ENCODE assay signal across 20 cellular contexts in genomic region chr1:16047791-16048475, GRCh38. TPM values are rescaled to one million over a fixed set of nuclear protein-coding genes. Genes with fewer than 3 reads are reported as not detected.
A peak's percentile ranks its signal among the peaks of the same experiment; 100 is the strongest.
DNase-seq lines count a peak whose midpoint lies in the region; ATAC-seq and TF ChIP-seq lines count a peak whose summit lies in the region.
"Had no signal": no experiment of that assay in that cellular context is flagged by ENCODE, and none has a peak within 500 bp of the region (broad histone marks: within the 10 kb centered on the region; RNA-seq: fewer than 3 reads in every experiment).

No MANE protein-coding gene starts in this region.

- H3K4me1 ChIP-seq in A673 (ENCODE audit: insufficient read depth, low read length, poor library complexity, severe bottlenecking) (no peaks in the 10 kb centered on the region), HCT116 (ENCODE audit: control insufficient read depth in 1 of 2, insufficient read depth in 2 of 2, low read length in 2 of 2) (peaks cover 2 to 9% of the 10 kb centered on the region in 2 experiments; a peak in 2 of 4 replicates), iPS DF 6.9 (ENCODE audit: control insufficient read depth, insufficient read depth, low read length) (peaks cover 9% of the 10 kb centered on the region; the same call in 1 of the 2 replicates), vagina (peaks cover 13% of the 10 kb centered on the region)
- H3K4me1 ChIP-seq: A549, adrenal gland had no signal

- H2AFZ ChIP-seq in HCT116 (ENCODE audit: low read depth, low read length, poor library complexity, severe bottlenecking): no peak overlapping the region

- no peak for TF ChIP-seq RAD21 in HCT116 (IDR thresholded peaks at IDR 0.05; ENCODE audit: low read depth)

- TF ChIP-seq POLR2A in HCT116 (IDR thresholded peaks at IDR 0.05; ENCODE audit: borderline replicate concordance, extremely low read depth, insufficient read depth, insufficient read length) (no peak), vagina (IDR thresholded peaks at IDR 0.05) (no peak)

- no peaks in the 10 kb centered on the region for H3K9me3 ChIP-seq in A673 (ENCODE audit: low read depth, low read length, poor library complexity, severe bottlenecking)
- no peaks in the 10 kb centered on the region for H3K9me3 ChIP-seq in HCT116 (ENCODE audit: control insufficient read depth in 1 of 2, insufficient read depth in 1 of 2, low read depth in 1 of 2, low read length in 2 of 2)
- H3K9me3 ChIP-seq in iPS DF 6.9 (ENCODE audit: control insufficient read depth, insufficient read depth, low read length): no peaks in the 10 kb centered on the region
- no peaks in the 10 kb centered on the region for H3K9me3 ChIP-seq in vagina
- H3K9me3 ChIP-seq: A549, adrenal gland, gastroesophageal sphincter, psoas muscle, stomach had no signal

- POLR2A ChIA-PET in A673 (lab: Charles Lee; ENCODE audit: low non-redundant PET) (interaction anchor here (0.6 kb wide), 1 partner anchor 137 kb away, joined by 3 read pairs; no protein-coding TSS in a partner anchor), HCT116 (lab: Charles Lee) (no interaction called here)

- RAD21 ChIA-PET in HCT116 (lab: Charles Lee; ENCODE audit: low non-redundant PET in 1 of 2, low total read pairs in 2 of 2, uncharacterized antibody in 2 of 2, unreplicated experiment in 2 of 2): no interaction called here

- no peaks in the 10 kb centered on the region for H3K36me3 Mint-ChIP-seq in nephron (ENCODE audit: low read depth)

- H3K27me3 ChIP-seq in A673 (replicated peaks; ENCODE audit: insufficient read depth, low read depth, low read length, poor library complexity) (no peaks in the 10 kb centered on the region), HCT116 (ENCODE audit: insufficient read depth, low read length) (no peaks in the 10 kb centered on the region), iPS DF 6.9 (ENCODE audit: control insufficient read depth, insufficient read depth, low read length) (no peaks in the 10 kb centered on the region), dorsolateral prefrontal cortex (peaks cover 0 to 7% (median 0%) of the 10 kb centered on the region in 45 donors), vagina (no peaks in the 10 kb centered on the region)
- H3K27me3 ChIP-seq: adrenal gland, cardiac muscle cell, gastroesophageal sphincter had no signal

- no TSS peak for BruUV-seq in A673 (replicated peaks; lab: Mats Ljungman, UMichigan)
- BruUV-seq in HCT116 (replicated peaks; lab: Mats Ljungman, UMichigan): no TSS peak

- no peaks in the 10 kb centered on the region for H3K9me2 ChIP-seq in HCT116 (ENCODE audit: insufficient read depth)

- DNase-seq in A673 (ENCODE audit: low spot score) (no peak), HCT116 (ENCODE audit: low read depth, low spot score) (no peak), iPS DF 6.9 (ENCODE audit: low read depth, low spot score) (no peak), dorsolateral prefrontal cortex (no peak), vagina (ENCODE audit: extremely low spot score in 2 of 2) (no peak)

- no peaks in the 10 kb centered on the region for H3K79me2 ChIP-seq in HCT116 (ENCODE audit: insufficient read depth, low read length)

- H3K4me3 ChIP-seq in A673 (ENCODE audit: low read depth, low read length, poor library complexity, severe bottlenecking): peak overlapping the region; percentile 45
- H3K4me3 ChIP-seq in HCT116 (replicated peaks in 1 of 2; ENCODE audit: low read depth in 1 of 2, low read length in 2 of 2): no peak overlapping the region
- peak overlapping the region; percentile 34; the same call in 1 of the 2 replicates for H3K4me3 ChIP-seq in iPS DF 6.9 (ENCODE audit: low read length)
- peak overlapping the region in 13 of 59 donors; percentile 41 to 63 (median 57) for H3K4me3 ChIP-seq in dorsolateral prefrontal cortex
- peak overlapping the region in 1 of 2 donors; percentile 42 for H3K4me3 ChIP-seq in vagina

- no peak for TF ChIP-seq CTCF in A673 (conservative IDR thresholded peaks at IDR 0.05; ENCODE audit: low read depth, low read length)
- no peak for TF ChIP-seq CTCF in HCT116 (IDR thresholded peaks at IDR 0.05 in 2 of 3, conservative IDR thresholded peaks at IDR 0.05 in 1 of 3; ENCODE audit: borderline replicate concordance in 1 of 3, insufficient read depth in 1 of 3, low read depth in 2 of 3, low read length in 2 of 3)
- TF ChIP-seq CTCF in nephron (IDR thresholded peaks at IDR 0.05; ENCODE audit: unreplicated experiment in 3 of 3): no peak
- TF ChIP-seq CTCF in dorsolateral prefrontal cortex (IDR thresholded peaks at IDR 0.05 in 54 of 56, conservative IDR thresholded peaks at IDR 0.05 in 2 of 56; ENCODE audit: low read depth in 1 of 56, partially characterized antibody in 56 of 56): no peak
- TF ChIP-seq CTCF in vagina (IDR thresholded peaks at IDR 0.05): no peak

- no peak overlapping the region for H3K9ac ChIP-seq in HCT116 (ENCODE audit: low read length)

- WGBS in iPS DF 6.9 (ENCODE audit: insufficient coverage, insufficient read length): no CpG with 5 or more reads among the region's 19 CpGs

- CTCF ChIA-PET in A673 (lab: Charles Lee) (no interaction called here), HCT116 (lab: Charles Lee) (no interaction called here)

- H3K27ac Mint-ChIP-seq in nephron: peak overlapping the region in 2 of 3 experiments; percentile 25 to 44

- peaks cover 21% of the 10 kb centered on the region for H3K27me3 Mint-ChIP-seq in nephron (ENCODE audit: low read depth)

- no peaks in the 10 kb centered on the region for H3K36me3 ChIP-seq in A673 (ENCODE audit: insufficient read depth, low read length, poor library complexity, severe bottlenecking)
- H3K36me3 ChIP-seq in HCT116 (ENCODE audit: control insufficient read depth in 1 of 2, insufficient read depth in 2 of 2, low read length in 2 of 2): no peaks in the 10 kb centered on the region
- no peaks in the 10 kb centered on the region for H3K36me3 ChIP-seq in iPS DF 6.9 (ENCODE audit: control insufficient read depth, insufficient read depth, low read length)
- no peaks in the 10 kb centered on the region for H3K36me3 ChIP-seq in vagina
- H3K36me3 ChIP-seq: adrenal gland, cardiac muscle cell, gastroesophageal sphincter, stomach had no signal

- ATAC-seq in HCT116 (peak; percentile 3; the same call in 1 of the 2 replicates), GM18873 (IDR thresholded peaks at IDR 0.05; ENCODE audit: low FRiP score, unreplicated experiment) (no peak), GM21515 (IDR thresholded peaks at IDR 0.05; ENCODE audit: unreplicated experiment) (no peak)

- intact Hi-C loops in A673 (cut with micrococcal nuclease; ENCODE audit: unreplicated experiment): no loop called here
- intact Hi-C loops in HCT116 (cut with micrococcal nuclease): no loop called here
- intact Hi-C loops in dorsolateral prefrontal cortex (cut with DNase I): loop anchor here in 1 of 2 donors (5.0 kb wide), 1 partner anchor 36 kb away; no protein-coding TSS in a partner anchor
- intact Hi-C loops in vagina (cut with DNase I): loop anchor here (2.0 kb wide), 1 partner anchor 23 kb away; no protein-coding TSS in a partner anchor

- peak overlapping the region; percentile 74; the same call in 1 of the 2 replicates for H3K4me2 ChIP-seq in HCT116 (ENCODE audit: low read length)

- H4K20me1 ChIP-seq in HCT116 (ENCODE audit: insufficient read depth): no peaks in the 10 kb centered on the region

- no peaks in the 10 kb centered on the region for H3K9me3 Mint-ChIP-seq in nephron

- peaks cover 4% of the 10 kb centered on the region for H3K4me1 Mint-ChIP-seq in nephron

- peak overlapping the region; percentile 26 to 76 (median 63) for H3K4me3 Mint-ChIP-seq in nephron

- H3K27ac ChIP-seq in A673 (ENCODE audit: low read depth, low read length, poor library complexity, severe bottlenecking) (no peak overlapping the region), HCT116 (ENCODE audit: low read depth, low read length) (no peak overlapping the region), iPS DF 6.9 (ENCODE audit: low read length) (no peak overlapping the region), dorsolateral prefrontal cortex (no peak overlapping the region), vagina (no peak overlapping the region)
- H3K27ac ChIP-seq: adrenal gland, C4-2B, psoas muscle, RWPE1 had no signal

TF ChIP-seq in HCT116, 20 proteins besides CTCF, POLR2A, EP300 and RAD21 (continues in another document):
- no peak for TF ChIP-seq CEBPB (IDR thresholded peaks at IDR 0.05; ENCODE audit: low read depth)
- TF ChIP-seq EZH2 (IDR thresholded peaks at IDR 0.05): no peak
- TF ChIP-seq JUND (IDR thresholded peaks at IDR 0.05): no peak
- TF ChIP-seq FOSL1 (IDR thresholded peaks at IDR 0.05; ENCODE audit: low read depth): no peak
- no peak for TF ChIP-seq POLR2AphosphoS5 (IDR thresholded peaks at IDR 0.05; ENCODE audit: low read depth, low read length)
- TF ChIP-seq SIN3A (IDR thresholded peaks at IDR 0.05; ENCODE audit: low read depth): no peak
- TF ChIP-seq SP1 (IDR thresholded peaks at IDR 0.05; ENCODE audit: low read depth): no peak
- TF ChIP-seq ZFX (IDR thresholded peaks at IDR 0.05): no peak
- TF ChIP-seq YY1 (IDR thresholded peaks at IDR 0.05; ENCODE audit: extremely low read depth, insufficient replicate concordance, low read depth, low read length): no peak
- TF ChIP-seq CBX3 (IDR thresholded peaks at IDR 0.05; ENCODE audit: low read depth): no peak
- no peak for TF ChIP-seq ELF1 (IDR thresholded peaks at IDR 0.05; ENCODE audit: borderline replicate concordance, low read depth)

RNA-seq across cellular contexts. Expression of gene CLCNKB, which starts 4.4 kb away (rescaled TPM):
- total RNA-seq in A673 (2021) (0.13 TPM in 1 of 2 replicates, not detected in the other), HCT116 (2021; ENCODE audit: unreplicated experiment) (0.81 TPM), dorsolateral prefrontal cortex (under 1 TPM in 27 of 120 experiments, not detected in 93; 0.21 to 0.98 (median 0.29) TPM), vagina (not detected)
- 1.1 and 1.2 TPM in 2 replicates for polyA plus RNA-seq in HCT116 (2012)

RNA-seq across cellular contexts. Expression of gene FAM131C, which starts 25.5 kb away (rescaled TPM):
- total RNA-seq in A673 (2021) (0.71 and 1.3 TPM in 2 replicates), HCT116 (2021; ENCODE audit: unreplicated experiment) (11.6 TPM), dorsolateral prefrontal cortex (10 to 100 TPM in 14 of 120 experiments, 1 to 10 TPM in 106; 2.2 to 15.3 (median 7.6) TPM), vagina (0.98 TPM)
- polyA plus RNA-seq in HCT116 (2012): 16.5 and 17.4 TPM in 2 replicates
- total RNA-seq: dermis microvascular lymphatic vessel endothelial cell, gastroesophageal sphincter, psoas muscle, stomach, urinary bladder had no signal

RNA-seq across cellular contexts. Expression of gene CLCNKA, which starts 26.1 kb away (rescaled TPM):
- total RNA-seq in A673 (2021) (0.26 TPM in 1 of 2 replicates, not detected in the other), HCT116 (2021; ENCODE audit: unreplicated experiment) (0.10 TPM), dorsolateral prefrontal cortex (1 to 10 TPM in 15 of 120 experiments, under 1 TPM in 42, not detected in 63; 0.16 to 2.5 (median 0.66) TPM), vagina (0.25 TPM)
- polyA plus RNA-seq in HCT116 (2012): 0.34 and 0.37 TPM in 2 replicates
- total RNA-seq: dermis microvascular lymphatic vessel endothelial cell, epithelial cell of proximal tubule, smooth muscle cell, urinary bladder had no signal

RNA-seq across cellular contexts. Expression of gene HSPB7, which starts 30.1 kb away (rescaled TPM):
- total RNA-seq in A673 (2021) (not detected in 2 replicates), HCT116 (2021; ENCODE audit: unreplicated experiment) (0.27 TPM), dorsolateral prefrontal cortex (10 to 100 TPM in 2 of 120 experiments, 1 to 10 TPM in 107, under 1 TPM in 11; 0.34 to 16.8 (median 2.1) TPM), vagina (19.4 TPM)
- polyA plus RNA-seq in HCT116 (2012): 0.04 and 0.09 TPM in 2 replicates
- total RNA-seq: dermis microvascular lymphatic vessel endothelial cell, epithelial cell of proximal tubule had no signal
- polyA plus RNA-seq: A549 had no signal

RNA-seq across cellular contexts. Expression of gene SRARP, which starts 43.9 kb away (rescaled TPM):
- total RNA-seq in A673 (2021): not detected in 2 replicates
- not detected for total RNA-seq in HCT116 (2021; ENCODE audit: unreplicated experiment)
- polyA plus RNA-seq in HCT116 (2012): not detected in 2 replicates
- 10 to 100 TPM in 12 of 120 experiments, 1 to 10 TPM in 108; 2.1 to 17.6 (median 5.9) TPM for total RNA-seq in dorsolateral prefrontal cortex
- total RNA-seq in vagina: not detected
- total RNA-seq: adrenal gland, epithelial cell of proximal tubule, gastroesophageal sphincter, smooth muscle cell, stomach, urinary bladder had no signal
- polyA plus RNA-seq: A549, adrenal gland, cardiac muscle cell, smooth muscle cell had no signal

Comparison
In these comparisons a context has a peak if more than half of its experiments do, and no peak if none do; other contexts are left out.
1. H3K4me3 ChIP-seq: peak in A673 (single experiment) and iPS DF 6.9 (single experiment); none in HCT116 (0 of 2).